Comparison of ENCODE assay signal across 1 cellular context in genomic region chr6:85644374-85644762, GRCh38.
TF ChIP-seq lines count a peak whose summit lies in the region.

No MANE protein-coding gene starts in this region.

TF ChIP-seq in GM23338, 12 proteins besides CTCF, POLR2A, EP300 and RAD21 (continued from another document):
- TF ChIP-seq ZNF462 (CRISPR knock-in tag; IDR thresholded peaks at IDR 0.05): no peak
